Comparison of ENCODE assay signal across 12 cellular contexts in the genomic region with DNA sequence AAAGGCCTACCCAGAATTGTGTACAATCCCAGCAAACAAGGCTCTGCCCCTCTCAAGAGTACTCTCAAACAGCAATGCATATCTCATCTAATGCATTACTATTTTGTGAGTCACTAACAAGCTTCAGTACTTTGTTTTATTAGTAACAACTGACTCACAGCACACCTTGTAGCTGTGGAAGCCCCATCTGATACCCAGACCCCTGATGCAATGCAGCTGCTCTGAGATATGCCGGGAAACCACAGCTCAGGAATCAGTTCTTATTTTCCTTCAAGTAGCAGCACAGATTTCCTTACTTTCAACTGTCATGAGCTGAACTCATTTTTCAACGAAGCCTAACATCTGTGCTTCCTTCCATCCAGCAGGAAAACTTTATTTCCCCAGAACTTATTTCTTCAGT. TPM values are rescaled to one million over a fixed set of nuclear protein-coding genes. Genes with fewer than 3 reads are reported as not detected.
DNase-seq lines count a peak whose midpoint lies in the region; ATAC-seq and TF ChIP-seq lines count a peak whose summit lies in the region.
"Had no signal": no experiment of that assay in that cellular context is flagged by ENCODE, and none has a peak within 500 bp of the region (broad histone marks: within the 10 kb centered on the region; RNA-seq: fewer than 3 reads in every experiment).

No MANE protein-coding gene starts in this region.

- no peak for TF ChIP-seq CTCF in OCI-LY7 (conservative IDR thresholded peaks at IDR 0.05; ENCODE audit: low read length)
- TF ChIP-seq CTCF in WERI-Rb-1 (IDR thresholded peaks at IDR 0.05; ENCODE audit: low read depth, low read length): no peak

- CTCF ChIA-PET in OCI-LY7 (lab: Charles Lee; ENCODE audit: unreplicated experiment): interaction anchor here (2.6 kb wide), 1 partner anchor 15 kb away, joined by 9 read pairs; no protein-coding TSS in a partner anchor

- H3K14ac ChIP-seq in trophoblast cell (ENCODE audit: low read length): no peak overlapping the region

- H3K9me3 ChIP-seq in OCI-LY7 (ENCODE audit: low read length): no peaks in the 10 kb centered on the region
- H3K9me3 ChIP-seq in trophoblast cell (ENCODE audit: insufficient read depth, low read depth, low read length): peaks cover 1% of the 10 kb centered on the region
- no peaks in the 10 kb centered on the region for H3K9me3 ChIP-seq in WERI-Rb-1 (ENCODE audit: severe bottlenecking)
- H3K9me3 ChIP-seq: mucosa of descending colon had no signal

- H3K4me1 ChIP-seq in OCI-LY7 (ENCODE audit: insufficient read depth, low read length, poor library complexity, severe bottlenecking): no peaks in the 10 kb centered on the region
- no peaks in the 10 kb centered on the region for H3K4me1 ChIP-seq in trophoblast cell (ENCODE audit: control insufficient read depth in 1 of 2, insufficient read depth in 2 of 2, low read length in 2 of 2)

- H3K27ac ChIP-seq in OCI-LY7 (ENCODE audit: low read depth, low read length, poor library complexity, severe bottlenecking) (no peak overlapping the region), epithelial cell of prostate (peak overlapping the region; percentile 91), trophoblast cell (ENCODE audit: low read depth, low read length) (no peak overlapping the region), WERI-Rb-1 (no peak overlapping the region)

- H4K8ac ChIP-seq in trophoblast cell (ENCODE audit: low read depth, low read length): no peak overlapping the region

- H4K12ac ChIP-seq in trophoblast cell (ENCODE audit: low read depth, low read length): no peak overlapping the region

- WGBS in trophoblast cell (ENCODE audit: extremely low coverage, insufficient coverage, insufficient read length): no CpG with 5 or more reads among the region's 2 CpGs

- no peak overlapping the region for H3K4me2 ChIP-seq in OCI-LY7 (ENCODE audit: low read length)
- no peak overlapping the region for H3K4me2 ChIP-seq in trophoblast cell (ENCODE audit: low read length)

- H4K91ac ChIP-seq in trophoblast cell (ENCODE audit: low read depth, low read length): no peak overlapping the region

- no peak overlapping the region for H3K9ac ChIP-seq in trophoblast cell (ENCODE audit: low read length)

- H3K79me2 ChIP-seq in OCI-LY7 (ENCODE audit: insufficient read depth, low read depth, low read length) (no peaks in the 10 kb centered on the region), trophoblast cell (ENCODE audit: control insufficient read depth, insufficient read depth, low read length, poor library complexity) (no peaks in the 10 kb centered on the region)

- H3K23ac ChIP-seq in trophoblast cell (ENCODE audit: low read length): no peak overlapping the region

- no peaks in the 10 kb centered on the region for H3K9me2 ChIP-seq in OCI-LY7 (ENCODE audit: insufficient read depth, low read length)

- ATAC-seq in GM21737 (IDR thresholded peaks at IDR 0.05; ENCODE audit: unreplicated experiment) (no peak), GM19328 (IDR thresholded peaks at IDR 0.05; ENCODE audit: unreplicated experiment) (no peak)
- ATAC-seq: mucosa of descending colon had no signal

- no peaks in the 10 kb centered on the region for H3K79me1 ChIP-seq in trophoblast cell (ENCODE audit: low read length)

- H3K36me3 ChIP-seq in OCI-LY7 (ENCODE audit: insufficient read depth, low read length): no peaks in the 10 kb centered on the region
- H3K36me3 ChIP-seq in trophoblast cell (ENCODE audit: control insufficient read depth in 1 of 2, insufficient read depth in 2 of 2, low read length in 2 of 2): no peaks in the 10 kb centered on the region
- no peaks in the 10 kb centered on the region for H3K36me3 ChIP-seq in WERI-Rb-1

- H2BK120ac ChIP-seq in trophoblast cell (ENCODE audit: insufficient read depth, low read length, poor library complexity): no peak overlapping the region

- POLR2A ChIA-PET in OCI-LY7 (lab: Charles Lee): interaction anchor here (0.7 to 3.8 kb wide), 9 partner anchors 9 to 53 kb away, joined by 3 to 15 read pairs (median 4); no protein-coding TSS in a partner anchor

- no peaks in the 10 kb centered on the region for H4K20me1 ChIP-seq in OCI-LY7 (ENCODE audit: insufficient read depth, low read length)

- intact Hi-C loops in OCI-LY7 (cut with micrococcal nuclease; ENCODE audit: unreplicated experiment): no loop called here

- peak overlapping the region; percentile 12; the same call in 1 of the 2 replicates for H2AFZ ChIP-seq in OCI-LY7 (ENCODE audit: low read length)
- no peak overlapping the region for H2AFZ ChIP-seq in trophoblast cell (ENCODE audit: insufficient read depth, low read length, poor library complexity)

- DNase-seq in ELR (ENCODE audit: low read depth) (peak; percentile 96), OCI-LY7 (ENCODE audit: low spot score) (no peak), epithelial cell of prostate (ENCODE audit: low read depth, low spot score) (peak; percentile 80), trophoblast cell (peak; percentile 75 to 77), WERI-Rb-1 (no peak), NCI-H128 (lab: John Stamatoyannopoulos, UW; ENCODE audit: unreplicated experiment) (no peak)
- DNase-seq: activated T-cell treated with anti-CD3 and anti-CD28 coated beads, Interleukin-2, amount 50 U/mL, for 24 hours; erythroblast; mucosa of descending colon; NCI-H1436 treated with DMSO at 0.1 percent for 48 hours had no signal

- H3K4ac ChIP-seq in trophoblast cell (ENCODE audit: low read depth, low read length): no peak overlapping the region

- H3K27me3 ChIP-seq in trophoblast cell (ENCODE audit: insufficient read depth, low read length) (no peaks in the 10 kb centered on the region), WERI-Rb-1 (ENCODE audit: insufficient read depth, low read depth, severe bottlenecking) (no peaks in the 10 kb centered on the region)

- no peak overlapping the region for H2BK12ac ChIP-seq in trophoblast cell (ENCODE audit: low read length)

- no peak overlapping the region for H2BK5ac ChIP-seq in trophoblast cell (ENCODE audit: low read depth, low read length, poor library complexity)

- H3K4me3 ChIP-seq in OCI-LY7 (ENCODE audit: low read depth, low read length, poor library complexity, severe bottlenecking) (no peak overlapping the region), trophoblast cell (ENCODE audit: low read depth, low read length) (no peak overlapping the region), WERI-Rb-1 (ENCODE audit: low read depth, low read length) (no peak overlapping the region)
- H3K4me3 ChIP-seq: mucosa of descending colon had no signal

- no TSS peak for BruUV-seq in OCI-LY7 (replicated peaks; lab: Mats Ljungman, UMichigan)

- no peak overlapping the region for H3K18ac ChIP-seq in trophoblast cell (ENCODE audit: low read length)

- no peak overlapping the region for H2AK5ac ChIP-seq in trophoblast cell (ENCODE audit: low read length)

RNA-seq across cellular contexts. Expression of a gene that starts 37.8 kb away (rescaled TPM):
- 221 and 280 TPM in 2 replicates for total RNA-seq in OCI-LY7 (2014; rRNA removed; shearing (Covaris generic))
- total RNA-seq in OCI-LY7 (2022): 158 and 190 TPM in 2 replicates
- 56.5 and 56.9 TPM in 2 replicates for polyA plus RNA-seq in trophoblast cell (2013)

Comparison
In these comparisons a context has a peak if more than half of its experiments do, and no peak if none do; other contexts are left out.
1. DNase-seq: peak in ELR (single experiment), epithelial cell of prostate (single experiment) and trophoblast cell (2 of 2); none in OCI-LY7 (single experiment), WERI-Rb-1 (single experiment) and NCI-H128 (single experiment).